Comparison of ENCODE assay signal across 15 cellular contexts in genomic region chr16:69371564-69371963, GRCh38. TPM values are rescaled to one million over a fixed set of nuclear protein-coding genes. Genes with fewer than 3 reads are reported as not detected.
"Had no signal": no experiment of that assay in that cellular context is flagged by ENCODE, and none has a peak within 500 bp of the region (broad histone marks: within the 10 kb centered on the region; RNA-seq: fewer than 3 reads in every experiment).

No MANE protein-coding gene starts in this region.

- H3K27ac Mint-ChIP-seq: activated T-helper 1 cell treated with anti-CD3 and anti-CD28 coated beads, Interleukin-12 subunit alpha, Interleukin-12 subunit beta, Interleukin-2, Interleukin-4 antibody, amounts not matched to agents 30 ng/mL and 10 ng/mL and 1 ng/mL, durations not matched to agents 14 hours and 24 hours and 36 hours had no signal

- H3K4me3 Mint-ChIP-seq: activated T-helper 1 cell treated with anti-CD3 and anti-CD28 coated beads, Interleukin-12 subunit alpha, Interleukin-12 subunit beta, Interleukin-2, Interleukin-4 antibody, amounts not matched to agents 30 ng/mL and 10 ng/mL and 1 ng/mL, durations not matched to agents 14 hours and 24 hours and 36 hours had no signal

- H3K9me3 Mint-ChIP-seq: activated T-helper 1 cell treated with anti-CD3 and anti-CD28 coated beads, Interleukin-12 subunit alpha, Interleukin-12 subunit beta, Interleukin-2, Interleukin-4 antibody, amounts not matched to agents 30 ng/mL and 10 ng/mL and 1 ng/mL, durations not matched to agents 14 hours and 24 hours and 36 hours had no signal

- H3K36me3 ChIP-seq: ovary had no signal

- H3K4me3 ChIP-seq: cardiac muscle cell, ovary had no signal

- DNase-seq: activated CD4-positive, alpha-beta T cell treated with anti-CD3 and anti-CD28 coated beads, Interleukin-2, amount 50 U/mL, for 4 hours; activated naive CD4-positive, alpha-beta T cell; islet precursor cell; ovary; stimulated activated CD4-positive, alpha-beta T cell treated with anti-CD3 and anti-CD28 coated beads, Interleukin-12 subunit alpha, Interleukin-12 subunit beta, amount 100 ng/mL, for 4 hours; T-helper 2 cell had no signal

- H3K27me3 ChIP-seq: cardiac muscle cell, ovary had no signal

- H3K27ac ChIP-seq: cardiac muscle cell, ovary had no signal

- ATAC-seq: activated CD4-positive, CD25-positive, alpha-beta regulatory T cell treated with anti-CD3 and anti-CD28 coated beads, Interleukin-2, amount 50 U/mL, for 24 hours; left lobe of liver had no signal

- FAIRE-seq: colon, frontal cortex had no signal

- H3K9me3 ChIP-seq: ovary had no signal

RNA-seq across cellular contexts. Expression of gene TMED6, which starts 20.0 kb away (rescaled TPM):
- total RNA-seq: fibroblast of lung, frontal cortex, urinary bladder had no signal
- polyA plus RNA-seq: neural cell, ovary had no signal
